23 cellular contexts compared by ENCODE assay signal in the genomic region with DNA sequence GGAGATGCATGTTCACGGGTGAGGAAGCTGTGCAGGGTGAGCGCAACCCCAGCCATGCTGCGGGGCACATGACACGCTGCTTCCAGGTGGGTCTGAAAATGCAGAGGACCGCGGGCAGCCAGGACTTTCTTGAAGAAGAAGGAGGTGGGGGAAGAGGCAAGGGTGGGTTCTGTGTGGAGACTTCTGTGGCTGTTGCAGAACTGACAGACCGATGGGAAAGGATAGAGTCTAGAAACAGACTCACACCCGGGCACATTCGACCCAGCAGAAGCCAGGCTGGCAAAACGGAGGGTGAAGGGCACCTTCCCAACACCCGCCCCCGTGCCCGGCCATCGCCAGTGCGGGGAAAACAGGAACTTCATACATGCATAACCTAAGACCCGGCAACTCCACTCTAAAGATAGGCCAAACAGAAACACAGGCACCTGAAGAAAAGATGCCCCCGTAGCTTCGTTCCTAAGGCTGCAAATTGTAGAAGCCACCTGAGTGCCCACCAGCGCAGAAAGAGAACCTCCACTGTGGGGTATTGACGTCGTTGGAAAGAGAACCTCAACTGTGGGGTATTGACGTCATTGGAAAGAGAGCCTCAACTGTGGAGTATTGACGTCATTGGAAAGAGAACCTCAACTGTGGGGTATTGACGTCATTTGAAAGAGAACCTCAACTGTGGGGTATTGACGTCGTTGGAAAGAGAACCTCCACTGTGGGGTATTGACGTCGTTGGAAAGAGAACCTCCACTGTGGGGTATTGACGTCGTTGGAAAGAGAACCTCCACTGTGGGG. TPM values are rescaled to one million over a fixed set of nuclear protein-coding genes. Genes with fewer than 3 reads are reported as not detected.
DNase-seq lines count a peak whose midpoint lies in the region; ATAC-seq, FAIRE-seq and TF ChIP-seq lines count a peak whose summit lies in the region.
"Had no signal": no experiment of that assay in that cellular context is flagged by ENCODE, and none has a peak within 500 bp of the region (broad histone marks: within the 10 kb centered on the region; RNA-seq: fewer than 3 reads in every experiment).

No MANE protein-coding gene starts in this region.

- H3K27ac ChIP-seq in HepG2 (ENCODE audit: extremely low read length, insufficient read depth, low read length) (no peak overlapping the region), mesendoderm (ENCODE audit: low read depth, low read length) (no peak overlapping the region)
- H3K27ac ChIP-seq: 22Rv1, Peyer's patch, SJSA1 had no signal

- H3K56ac ChIP-seq in mesendoderm (ENCODE audit: low read length) = no peak overlapping the region

- no peak for TF ChIP-seq POLR2A in HepG2 (IDR thresholded peaks at IDR 0.05; ENCODE audit: insufficient read depth in 1 of 2, low read depth in 2 of 2, low read length in 2 of 2)

- no peak overlapping the region for H3K18ac ChIP-seq in mesendoderm (ENCODE audit: low read length)

- no peaks in the 10 kb centered on the region for H3K79me1 ChIP-seq in mesendoderm (ENCODE audit: low read length)

- H3K4me1 Mint-ChIP-seq in activated T-cell treated with anti-CD3 and anti-CD28 coated beads, Interleukin-2, amount 50 U/mL, for 24 hours (ENCODE audit: low read depth) = no peaks in the 10 kb centered on the region
- H3K4me1 Mint-ChIP-seq in chondrocyte (ENCODE audit: low read depth) = no peaks in the 10 kb centered on the region

- H3K4me2 ChIP-seq in HepG2 (ENCODE audit: low read depth, low read length) = no peak overlapping the region
- no peak overlapping the region for H3K4me2 ChIP-seq in mesendoderm (ENCODE audit: low read length)

- TF ChIP-seq EP300 in HepG2 (IDR thresholded peaks at IDR 0.05; ENCODE audit: low read depth in 2 of 2, low read length in 2 of 2) (no peak), HepG2 (CRISPR knock-in tag; IDR thresholded peaks at IDR 0.05; ENCODE audit: borderline replicate concordance) (no peak)

- TF ChIP-seq CTCF in chondrocyte (IDR thresholded peaks at IDR 0.05) (no peak), HepG2 (CRISPR knock-in tag; IDR thresholded peaks at IDR 0.05) (no peak)

- no peak for ATAC-seq in HepG2

- H3K4me3 ChIP-seq in HepG2 (replicated peaks in 1 of 3; ENCODE audit: insufficient read depth in 1 of 3, low read depth in 2 of 3, low read length in 3 of 3) (no peak overlapping the region), mesendoderm (ENCODE audit: low read length) (no peak overlapping the region)
- H3K4me3 ChIP-seq: Peyer's patch, SJSA1 had no signal

- H3K36me3 ChIP-seq in HepG2 (replicated peaks in 1 of 2; ENCODE audit: control insufficient read depth in 1 of 2, insufficient read depth in 2 of 2, low read length in 2 of 2) (no peaks in the 10 kb centered on the region), mesendoderm (ENCODE audit: control insufficient read depth, insufficient read depth, low read length) (no peaks in the 10 kb centered on the region)
- H3K36me3 ChIP-seq: BE2C, Peyer's patch, SJSA1 had no signal

- no peaks in the 10 kb centered on the region for H3K9me3 ChIP-seq in HepG2 (ENCODE audit: low read length)
- H3K9me3 ChIP-seq: BE2C, Peyer's patch, SJSA1 had no signal

- H3K27me3 Mint-ChIP-seq in activated T-cell treated with anti-CD3 and anti-CD28 coated beads, Interleukin-2, amount 50 U/mL, for 24 hours = peaks cover 25% of the 10 kb centered on the region
- H3K27me3 Mint-ChIP-seq in chondrocyte (ENCODE audit: low read depth) = peaks cover 46% of the 10 kb centered on the region

- no peak overlapping the region for H4K8ac ChIP-seq in mesendoderm (ENCODE audit: low read depth, low read length)

- no peak overlapping the region for H2AFZ ChIP-seq in HepG2 (ENCODE audit: low read length)

- no peak overlapping the region for H3K4ac ChIP-seq in mesendoderm (ENCODE audit: low read depth, low read length)

- no peaks in the 10 kb centered on the region for H3K36me3 Mint-ChIP-seq in activated T-cell treated with anti-CD3 and anti-CD28 coated beads, Interleukin-2, amount 50 U/mL, for 24 hours (ENCODE audit: low read depth)
- H3K36me3 Mint-ChIP-seq in chondrocyte (ENCODE audit: low read depth) = no peaks in the 10 kb centered on the region

- no peak for TF ChIP-seq RAD21 in HepG2 (CRISPR knock-in tag; IDR thresholded peaks at IDR 0.05)

- H3K27ac Mint-ChIP-seq in activated T-cell treated with anti-CD3 and anti-CD28 coated beads, Interleukin-2, amount 50 U/mL, for 24 hours = no peak overlapping the region
- no peak overlapping the region for H3K27ac Mint-ChIP-seq in chondrocyte (ENCODE audit: unreplicated experiment)

- no peaks in the 10 kb centered on the region for H3K79me2 ChIP-seq in HepG2 (ENCODE audit: insufficient read depth, low read length)
- H3K79me2 ChIP-seq in mesendoderm (ENCODE audit: control insufficient read depth, insufficient read depth, low read length) = no peaks in the 10 kb centered on the region

- H2BK5ac ChIP-seq in mesendoderm (ENCODE audit: low read length) = no peak overlapping the region

- intact Hi-C loops in HepG2 (cut with micrococcal nuclease; ENCODE audit: unreplicated experiment) (no loop called here), posterior vena cava (cut with DNase I) (loop anchor here in 1 of 2 donors (5.0 kb wide), 1 partner anchor 503 kb away; no protein-coding TSS in a partner anchor)

- 27% methylated on average over 28 of the region's 30 CpGs for WGBS in HepG2 (ENCODE audit: low lambda C conversion rate)
- no CpG with 5 or more reads among the region's 30 CpGs for WGBS in mesendoderm (ENCODE audit: extremely low coverage, insufficient coverage, low lambda C conversion rate)

- H3K23ac ChIP-seq in mesendoderm (ENCODE audit: low read length) = no peak overlapping the region

- no peaks in the 10 kb centered on the region for H3K9me3 Mint-ChIP-seq in activated T-cell treated with anti-CD3 and anti-CD28 coated beads, Interleukin-2, amount 50 U/mL, for 24 hours
- H3K9me3 Mint-ChIP-seq in chondrocyte (ENCODE audit: low read depth) = no peaks in the 10 kb centered on the region

- H4K20me1 ChIP-seq in HepG2 (ENCODE audit: insufficient read depth, low read length) = no peaks in the 10 kb centered on the region

- H3K27me3 ChIP-seq in HepG2 (ENCODE audit: control insufficient read depth in 1 of 2, insufficient read depth in 2 of 2, low read length in 2 of 2) (peaks cover 5 to 32% of the 10 kb centered on the region in 2 experiments), mesendoderm (ENCODE audit: insufficient read depth, low read length, poor library complexity) (no peaks in the 10 kb centered on the region)

- in situ Hi-C loops in HepG2 (cut with HindIII; ENCODE audit: extremely low pct_ligation_motif_present, low pct_unique_long_range_greater_than_20kb) = no loop called here

- no peak overlapping the region for H3K4me3 Mint-ChIP-seq in activated T-cell treated with anti-CD3 and anti-CD28 coated beads, Interleukin-2, amount 50 U/mL, for 24 hours
- H3K4me3 Mint-ChIP-seq in chondrocyte (ENCODE audit: unreplicated experiment) = no peak overlapping the region

- POLR2A ChIA-PET in HepG2 (lab: Yijun Ruan, JAX) = no interaction called here

- no peak overlapping the region for H2BK15ac ChIP-seq in mesendoderm (replicated peaks; ENCODE audit: low read depth)

- CTCF ChIA-PET in HepG2 (lab: Yijun Ruan, JAX; ENCODE audit: low intra/inter-chr PET ratio, low total read pairs) = no interaction called here

- H3K9ac ChIP-seq in HepG2 (ENCODE audit: insufficient read depth, low read depth, low read length) (no peak overlapping the region), mesendoderm (ENCODE audit: low read length) (no peak overlapping the region)

- no peak overlapping the region for H2AK5ac ChIP-seq in mesendoderm (ENCODE audit: low read length)

- DNase-seq in activated T-cell treated with anti-CD3 and anti-CD28 coated beads, Interleukin-2, amount 50 U/mL, for 1 hour = peak; percentile 9
- DNase-seq in activated T-cell treated with anti-CD3 and anti-CD28 coated beads, Interleukin-2, amount 50 U/mL, for 24 hours = no peak
- DNase-seq in chondrocyte (ENCODE audit: low spot score) = peak; percentile 70
- DNase-seq in HepG2 (ENCODE audit: low spot score) = no peak
- DNase-seq in posterior vena cava (ENCODE audit: low spot score) = peak; percentile 60
- no peak for DNase-seq in mesendoderm
- no peak for DNase-seq in NCI-H1694 (lab: John Stamatoyannopoulos, UW)
- DNase-seq in NK-92 treated with Interleukin-12 subunit alpha and Interleukin-12 subunit beta, amount 100 ng/mL, for 24 hours (lab: John Stamatoyannopoulos, UW) = no peak
- DNase-seq: BE2C, Kasumi-1, NCI-H1092 treated with DMSO at 0.1 percent for 48 hours, NCI-H1436, NCI-H2029 treated with DMSO at 0.1 percent for 48 hours, NCI-H226, NCI-H510A, NCI-H69 had no signal

- no peak overlapping the region for H4K5ac ChIP-seq in mesendoderm (ENCODE audit: low read length)

- FAIRE-seq in HepG2 (lab: Jason Lieb, UNC) = no peak
- FAIRE-seq: D721Med, GM19239 had no signal

- no peak overlapping the region for H2BK120ac ChIP-seq in mesendoderm (ENCODE audit: low read depth, low read length)

- H3K4me1 ChIP-seq in HepG2 (ENCODE audit: insufficient read depth, low read length) (no peaks in the 10 kb centered on the region), mesendoderm (ENCODE audit: control insufficient read depth, low read depth, low read length) (no peaks in the 10 kb centered on the region)
- H3K4me1 ChIP-seq: BE2C, Peyer's patch, SJSA1 had no signal

- BruUV-seq in HepG2 (replicated peaks; lab: Mats Ljungman, UMichigan) = no TSS peak

RNA-seq across cellular contexts. Expression of gene KNDC1, which starts 4.8 kb away (rescaled TPM):
- total RNA-seq in chondrocyte = 0.24 to 0.72 TPM (median 0.55 TPM) in 3 replicates
- 0.44 TPM in 1 of 2 replicates, not detected in the other for total RNA-seq in HepG2 (2016; rRNA removed; fragmentation: Illumina TruSeq; extraction: Trizol)
- not detected in 2 replicates for total RNA-seq in HepG2 (2016; cell fraction: cytosol; rRNA removed; fragmentation: Illumina TruSeq; extraction: Trizol; ENCODE audit: low read depth)
- total RNA-seq in HepG2 (2016; cell fraction: insoluble cytoplasmic fraction; rRNA removed; fragmentation: Illumina TruSeq; extraction: Trizol) = not detected in 2 replicates
- total RNA-seq in HepG2 (2016; cell fraction: membrane; rRNA removed; fragmentation: Illumina TruSeq; extraction: Trizol) = 0.38 TPM in 1 of 2 replicates, not detected in the other
- not detected in 2 replicates for total RNA-seq in HepG2 (2016; cell fraction: nucleus; rRNA removed; fragmentation: Illumina TruSeq; extraction: Trizol)
- polyA plus RNA-seq in HepG2 (2011; rRNA removed) = 0.56 and 0.69 TPM in 2 replicates
- polyA plus RNA-seq in HepG2 (2011; cell fraction: cytosol; rRNA removed) = 0.09 and 0.66 TPM in 2 replicates
- polyA plus RNA-seq in HepG2 (2011; cell fraction: nucleus; rRNA removed) = 1.3 and 3.3 TPM in 2 replicates
- polyA plus RNA-seq in HepG2 (2012) = 0.17 TPM in 1 of 2 replicates, not detected in the other
- 0.03 and 0.17 TPM in 2 replicates for polyA plus RNA-seq in HepG2 (2016; cell fraction: cytosol; fragmentation: Illumina TruSeq; extraction: Trizol; ENCODE audit: low read depth)
- not detected in 2 replicates for polyA plus RNA-seq in HepG2 (2016; cell fraction: insoluble cytoplasmic fraction; fragmentation: Illumina TruSeq; extraction: Trizol; ENCODE audit: low read depth)
- polyA plus RNA-seq in HepG2 (2016; cell fraction: membrane; fragmentation: Illumina TruSeq; extraction: Trizol; ENCODE audit: low read depth) = 0.03 TPM in 1 of 2 replicates, not detected in the other
- polyA plus RNA-seq in HepG2 (2016; cell fraction: nucleus; fragmentation: Illumina TruSeq; extraction: Trizol; ENCODE audit: insufficient read depth, low read depth) = not detected in 2 replicates
- polyA minus RNA-seq in HepG2 (2011; rRNA and poly(A)+ RNA removed; ENCODE audit: low replicate concordance) = 0.09 and 4.0 TPM in 2 replicates
- polyA minus RNA-seq in HepG2 (2011; cell fraction: cytosol; rRNA and poly(A)+ RNA removed) = 0.53 and 1.8 TPM in 2 replicates
- polyA minus RNA-seq in HepG2 (2011; cell fraction: nucleus; rRNA and poly(A)+ RNA removed) = 0.12 and 2.4 TPM in 2 replicates
- under 1 TPM; 0.33 to 0.37 TPM for total RNA-seq in posterior vena cava
- 0.62 TPM for polyA plus RNA-seq in mesendoderm (2013, experiment 1 of 2)
- polyA plus RNA-seq in mesendoderm (2013, experiment 2 of 2) = 0.56 TPM
- total RNA-seq: M059J, OCI-LY7 had no signal

Comparison
In these comparisons a context has a peak if more than half of its experiments do, and no peak if none do; other contexts are left out.
1. DNase-seq: peak in activated T-cell treated with anti-CD3 and anti-CD28 coated beads, Interleukin-2, amount 50 U/mL, for 1 hour (single experiment), chondrocyte (single experiment) and posterior vena cava (single experiment); none in activated T-cell treated with anti-CD3 and anti-CD28 coated beads, Interleukin-2, amount 50 U/mL, for 24 hours (single experiment), HepG2 (single experiment), mesendoderm (single experiment), NCI-H1694 (single experiment) and NK-92 treated with Interleukin-12 subunit alpha and Interleukin-12 subunit beta, amount 100 ng/mL, for 24 hours (single experiment).